Comparison of ENCODE assay signal across 20 cellular contexts in genomic region chr5:134456825-134457224, GRCh38. TPM values are rescaled to one million over a fixed set of nuclear protein-coding genes. Genes with fewer than 3 reads are reported as not detected.
DNase-seq lines count a peak whose midpoint lies in the region; ATAC-seq, FAIRE-seq and TF ChIP-seq lines count a peak whose summit lies in the region.
"Had no signal": no experiment of that assay in that cellular context is flagged by ENCODE, and none has a peak within 500 bp of the region (broad histone marks: within the 10 kb centered on the region; RNA-seq: fewer than 3 reads in every experiment).

No MANE protein-coding gene starts in this region.

- no peak overlapping the region for H3K23ac ChIP-seq in H1 (ENCODE audit: insufficient read length)

- no peak overlapping the region for H2BK15ac ChIP-seq in H1 (ENCODE audit: low read length)

- H3K4me3 ChIP-seq in HepG2 (replicated peaks in 1 of 3; ENCODE audit: insufficient read depth in 1 of 3, low read depth in 2 of 3, low read length in 3 of 3) (no peak overlapping the region), right lobe of liver (no peak overlapping the region), H1 (ENCODE audit: extremely low read depth in 1 of 4, insufficient read depth in 2 of 4, low read depth in 3 of 4, low read length in 4 of 4) (no peak overlapping the region), brain microvascular endothelial cell (ENCODE audit: low read depth, low read length) (no peak overlapping the region)
- H3K4me3 ChIP-seq: A549; BLaER1 treated with 17β-estradiol and CSF1 and Interleukin-3, amounts not matched to agents 10 nM and 100 nM had no signal

- H3K27me3 ChIP-seq in HepG2 (ENCODE audit: control insufficient read depth in 1 of 2, insufficient read depth in 2 of 2, low read length in 2 of 2) (peaks cover 1 to 17% of the 10 kb centered on the region in 2 experiments; a peak in 2 of 5 replicates), right lobe of liver (no peaks in the 10 kb centered on the region), H1 (replicated peaks in 1 of 4; ENCODE audit: control insufficient read depth in 3 of 4, extremely low read depth in 1 of 4, insufficient read depth in 3 of 4, low read length in 3 of 4) (no peaks in the 10 kb centered on the region), brain microvascular endothelial cell (replicated peaks) (no peaks in the 10 kb centered on the region)
- H3K27me3 ChIP-seq: BLaER1 treated with 17β-estradiol and CSF1 and Interleukin-3, amounts not matched to agents 10 nM and 100 nM had no signal

- H3K56ac ChIP-seq in H1 (replicated peaks; ENCODE audit: insufficient read length, low read depth, low read length): no peak overlapping the region

- H2BK12ac ChIP-seq in H1 (ENCODE audit: low read depth, low read length): no peak overlapping the region

- intact Hi-C loops in HepG2 (cut with micrococcal nuclease; ENCODE audit: unreplicated experiment) (no loop called here), right lobe of liver (cut with DNase I) (no loop called here)

- 0% methylated on average over 4 of the region's 4 CpGs for WGBS in HepG2 (ENCODE audit: low lambda C conversion rate)
- WGBS in right lobe of liver (ENCODE audit: insufficient coverage, low coverage, low lambda C conversion rate, missing lambda C conversion rate): 64% methylated on average over 4 of the region's 4 CpGs
- WGBS in H1 (ENCODE audit: extremely low coverage in 1 of 2, insufficient coverage in 1 of 2, insufficient read length in 1 of 2, insufficient replicate concordance in 2 of 2, low coverage in 1 of 2, low lambda C conversion rate in 2 of 2, missing lambda C conversion rate in 1 of 2), 2 experiments: 59% methylated on average over 4 of the region's 4 CpGs; no CpG with 5 or more reads in 1 of the 2 experiments

- H3K79me2 ChIP-seq in HepG2 (ENCODE audit: insufficient read depth, low read length): no peaks in the 10 kb centered on the region
- no peaks in the 10 kb centered on the region for H3K79me2 ChIP-seq in H1 (ENCODE audit: control insufficient read depth in 1 of 2, insufficient read depth in 2 of 2, low read length in 2 of 2)

- H3K27ac ChIP-seq in HepG2 (ENCODE audit: extremely low read length, insufficient read depth, low read length) (no peak overlapping the region), right lobe of liver (no peak overlapping the region), H1 (ENCODE audit: low read depth, low read length) (no peak overlapping the region), brain microvascular endothelial cell (no peak overlapping the region)
- H3K27ac ChIP-seq: 22Rv1; A549; BLaER1 treated with 17β-estradiol and CSF1 and Interleukin-3, amounts not matched to agents 10 nM and 100 nM; C4-2B had no signal

- no peak for DNase-seq in HepG2 (ENCODE audit: low spot score)
- no peak for DNase-seq in right lobe of liver
- no peak for DNase-seq in H1 (ENCODE audit: low read depth in 1 of 2, low spot score in 2 of 2)
- DNase-seq in cerebellum (ENCODE audit: low spot score): no peak
- no peak for DNase-seq in brain microvascular endothelial cell
- DNase-seq: AML-193; Caco-2; Calu3; CD4-positive, alpha-beta T cell; CD8-positive, alpha-beta T cell; DMS79 treated with DMSO at 0.1 percent for 48 hours; GF-D8 had no signal

- TF ChIP-seq CTCF in HepG2 (CRISPR knock-in tag; IDR thresholded peaks at IDR 0.05): no peak
- no peak for TF ChIP-seq CTCF in right lobe of liver (IDR thresholded peaks at IDR 0.05)
- no peak for TF ChIP-seq CTCF in H1 (IDR thresholded peaks at IDR 0.05; ENCODE audit: control extremely low read depth in 1 of 3, insufficient read depth in 1 of 3, low read depth in 1 of 3, low read length in 3 of 3)
- TF ChIP-seq CTCF in brain microvascular endothelial cell (IDR thresholded peaks at IDR 0.05; ENCODE audit: low read depth, low read length, missing control alignments): no peak

- peak overlapping the region; percentile 53 for H3K4ac ChIP-seq in H1 (replicated peaks; ENCODE audit: insufficient read length, low read depth, low read length)

- no peak for TF ChIP-seq POLR2A in HepG2 (IDR thresholded peaks at IDR 0.05; ENCODE audit: insufficient read depth in 1 of 2, low read depth in 2 of 2, low read length in 2 of 2)
- no peak for TF ChIP-seq POLR2A in right lobe of liver (IDR thresholded peaks at IDR 0.05)
- TF ChIP-seq POLR2A in H1 (IDR thresholded peaks at IDR 0.05; ENCODE audit: control extremely low read depth in 1 of 2, low read depth in 2 of 2, low read length in 2 of 2): no peak

- in situ Hi-C loops in HepG2 (cut with HindIII; ENCODE audit: extremely low pct_ligation_motif_present, low pct_unique_long_range_greater_than_20kb): no loop called here
- in situ Hi-C loops in brain microvascular endothelial cell (cut with HindIII; ENCODE audit: low pct_ligation_motif_present, low sequenced_read_pairs): no loop called here

- CTCF ChIA-PET in HepG2 (lab: Yijun Ruan, JAX; ENCODE audit: low intra/inter-chr PET ratio, low total read pairs) (no interaction called here), H1 (lab: Charles Lee; ENCODE audit: partially characterized antibody) (interaction anchor here (0.7 to 3.9 kb wide), 4 partner anchors 8 to 71 kb away, joined by 3 to 19 read pairs (median 6); partner anchors contain the start of gene CDKN2AIPNL)

- H3K9ac ChIP-seq in HepG2 (ENCODE audit: insufficient read depth, low read depth, low read length): no peak overlapping the region
- no peak overlapping the region for H3K9ac ChIP-seq in H1 (replicated peaks in 1 of 4; ENCODE audit: extremely low read depth in 1 of 4, low read depth in 3 of 4, low read length in 3 of 4)
- H3K9ac ChIP-seq: BLaER1 treated with 17β-estradiol and CSF1 and Interleukin-3, amounts not matched to agents 10 nM and 100 nM had no signal

- H4K91ac ChIP-seq in H1 (replicated peaks; ENCODE audit: insufficient read length, low read length): no peak overlapping the region

- H2BK120ac ChIP-seq in H1 (replicated peaks; ENCODE audit: low read depth, low read length): no peak overlapping the region

- H2AFZ ChIP-seq in HepG2 (ENCODE audit: low read length) (no peak overlapping the region), H1 (ENCODE audit: low read length) (no peak overlapping the region)

- no peak overlapping the region for H4K8ac ChIP-seq in H1 (ENCODE audit: extremely low read depth, insufficient read depth, low read length)

- POLR2A ChIA-PET in HepG2 (lab: Yijun Ruan, JAX): interaction anchor here (3.2 kb wide), 1 partner anchor 9 kb away, joined by 9 read pairs; no protein-coding TSS in a partner anchor
- POLR2A ChIA-PET in H1 (lab: Charles Lee; ENCODE audit: partially characterized antibody): interaction anchor here (0.6 to 1.7 kb wide), 5 partner anchors 10 to 81 kb away, joined by 3 to 7 read pairs (median 3); no protein-coding TSS in a partner anchor

- no peak for TF ChIP-seq RAD21 in HepG2 (CRISPR knock-in tag; IDR thresholded peaks at IDR 0.05)
- TF ChIP-seq RAD21 in H1 (IDR thresholded peaks at IDR 0.05 in 1 of 2, conservative IDR thresholded peaks at IDR 0.05 in 1 of 2; ENCODE audit: low read depth in 2 of 2, low read length in 2 of 2): no peak

- ATAC-seq in HepG2 (no peak), right lobe of liver (no peak)
- ATAC-seq: CD8-positive, alpha-beta T cell had no signal

- peaks cover 18% of the 10 kb centered on the region for H3K4me1 ChIP-seq in HepG2 (ENCODE audit: insufficient read depth, low read length)
- no peaks in the 10 kb centered on the region for H3K4me1 ChIP-seq in right lobe of liver
- peaks cover 0 to 4% (median 0%) of the 10 kb centered on the region in 4 experiments; a peak in 1 of 7 replicates for H3K4me1 ChIP-seq in H1 (replicated peaks in 1 of 4; ENCODE audit: control insufficient read depth in 3 of 4, insufficient read depth in 4 of 4, low read length in 3 of 4)

- H3K9me3 ChIP-seq in HepG2 (ENCODE audit: low read length) (no peaks in the 10 kb centered on the region), right lobe of liver (no peaks in the 10 kb centered on the region), H1 (ENCODE audit: insufficient read depth in 2 of 2, low read depth in 1 of 2, low read length in 1 of 2) (no peaks in the 10 kb centered on the region)
- H3K9me3 ChIP-seq: A549; BLaER1 treated with 17β-estradiol and CSF1 and Interleukin-3, amounts not matched to agents 10 nM and 100 nM; Caco-2 had no signal

- H3K4me2 ChIP-seq in HepG2 (ENCODE audit: low read depth, low read length) (no peak overlapping the region), H1 (ENCODE audit: insufficient read depth in 1 of 2, low read depth in 2 of 2, low read length in 2 of 2) (no peak overlapping the region)
- H3K4me2 ChIP-seq: A549; BLaER1 treated with 17β-estradiol and CSF1 and Interleukin-3, amounts not matched to agents 10 nM and 100 nM had no signal

- BruUV-seq in HepG2 (replicated peaks; lab: Mats Ljungman, UMichigan): no TSS peak

- no peak for TF ChIP-seq EP300 in HepG2 (IDR thresholded peaks at IDR 0.05; ENCODE audit: low read depth in 2 of 2, low read length in 2 of 2)
- TF ChIP-seq EP300 in HepG2 (CRISPR knock-in tag; IDR thresholded peaks at IDR 0.05; ENCODE audit: borderline replicate concordance): no peak
- TF ChIP-seq EP300 in H1 (IDR thresholded peaks at IDR 0.05; ENCODE audit: borderline replicate concordance in 1 of 2, low read depth in 2 of 2, low read length in 2 of 2): no peak

- no peak overlapping the region for H2AK5ac ChIP-seq in H1 (ENCODE audit: low read depth, low read length)

- H3K36me3 ChIP-seq in HepG2 (replicated peaks in 1 of 2; ENCODE audit: control insufficient read depth in 1 of 2, insufficient read depth in 2 of 2, low read length in 2 of 2): no peaks in the 10 kb centered on the region
- H3K36me3 ChIP-seq in right lobe of liver: no peaks in the 10 kb centered on the region
- H3K36me3 ChIP-seq in H1 (ENCODE audit: control insufficient read depth in 2 of 4, insufficient read depth in 4 of 4, low read length in 3 of 4): no peaks in the 10 kb centered on the region
- no peaks in the 10 kb centered on the region for H3K36me3 ChIP-seq in brain microvascular endothelial cell (replicated peaks)
- H3K36me3 ChIP-seq: BLaER1 treated with 17β-estradiol and CSF1 and Interleukin-3, amounts not matched to agents 10 nM and 100 nM had no signal

- no peak overlapping the region for H3K14ac ChIP-seq in H1 (ENCODE audit: insufficient read length)

- no peaks in the 10 kb centered on the region for H3K23me2 ChIP-seq in H1 (ENCODE audit: low read depth, low read length)

- no peak overlapping the region for H3K18ac ChIP-seq in H1 (ENCODE audit: extremely low read depth, low read length)

- FAIRE-seq in HepG2 (lab: Jason Lieb, UNC): no peak
- no peak for FAIRE-seq in H1 (lab: Jason Lieb, UNC)
- FAIRE-seq: A549, D721Med, G401.6, GM12891, GM19239 had no signal

- H2BK5ac ChIP-seq in H1 (ENCODE audit: low read depth, low read length): no peak overlapping the region

- no peak overlapping the region for H4K5ac ChIP-seq in H1 (ENCODE audit: insufficient read length, low read depth, low read length)

- no peaks in the 10 kb centered on the region for H4K20me1 ChIP-seq in HepG2 (ENCODE audit: insufficient read depth, low read length)
- H4K20me1 ChIP-seq in H1 (replicated peaks in 1 of 2; ENCODE audit: control insufficient read depth in 1 of 2, insufficient read depth in 2 of 2, low read length in 2 of 2): no peaks in the 10 kb centered on the region
- H4K20me1 ChIP-seq: BLaER1 treated with 17β-estradiol and CSF1 and Interleukin-3, amounts not matched to agents 10 nM and 100 nM had no signal

- no peak overlapping the region for H2BK20ac ChIP-seq in H1 (ENCODE audit: low read length)

- H3K79me1 ChIP-seq in H1 (ENCODE audit: low read depth, low read length): no peaks in the 10 kb centered on the region

RNA-seq across cellular contexts. Expression of gene CDKN2AIPNL, which starts 45.1 kb away (rescaled TPM):
- total RNA-seq in HepG2 (2016; rRNA removed; fragmentation: Illumina TruSeq; extraction: Trizol) (46.5 and 51.2 TPM in 2 replicates), right lobe of liver (10 to 100 TPM in 2 of 6 experiments, 1 to 10 TPM in 4; 5.1 to 10.8 (median 7.8) TPM), cerebellum (26.9 TPM)
- 43.9 and 45.2 TPM in 2 replicates for total RNA-seq in HepG2 (2016; cell fraction: cytosol; rRNA removed; fragmentation: Illumina TruSeq; extraction: Trizol; ENCODE audit: low read depth)
- total RNA-seq in HepG2 (2016; cell fraction: insoluble cytoplasmic fraction; rRNA removed; fragmentation: Illumina TruSeq; extraction: Trizol): 51.0 and 57.6 TPM in 2 replicates
- 82.5 and 85.3 TPM in 2 replicates for total RNA-seq in HepG2 (2016; cell fraction: membrane; rRNA removed; fragmentation: Illumina TruSeq; extraction: Trizol)
- 16.1 and 18.5 TPM in 2 replicates for total RNA-seq in HepG2 (2016; cell fraction: nucleus; rRNA removed; fragmentation: Illumina TruSeq; extraction: Trizol)
- polyA plus RNA-seq in HepG2 (2011; rRNA removed) (13.5 and 17.4 TPM in 2 replicates), H1 (2011; rRNA removed) (31.2 and 40.0 TPM in 2 replicates)
- 15.3 and 17.9 TPM in 2 replicates for polyA plus RNA-seq in HepG2 (2011; cell fraction: cytosol; rRNA removed)
- 3.4 and 4.0 TPM in 2 replicates for polyA plus RNA-seq in HepG2 (2011; cell fraction: nucleus; rRNA removed)
- polyA plus RNA-seq in HepG2 (2012): 16.4 and 22.9 TPM in 2 replicates
- polyA plus RNA-seq in HepG2 (2016; cell fraction: cytosol; fragmentation: Illumina TruSeq; extraction: Trizol; ENCODE audit: low read depth): 45.6 and 53.1 TPM in 2 replicates
- 52.5 and 57.0 TPM in 2 replicates for polyA plus RNA-seq in HepG2 (2016; cell fraction: insoluble cytoplasmic fraction; fragmentation: Illumina TruSeq; extraction: Trizol; ENCODE audit: low read depth)
- polyA plus RNA-seq in HepG2 (2016; cell fraction: membrane; fragmentation: Illumina TruSeq; extraction: Trizol; ENCODE audit: low read depth): 72.1 and 73.9 TPM in 2 replicates
- 25.5 and 28.1 TPM in 2 replicates for polyA plus RNA-seq in HepG2 (2016; cell fraction: nucleus; fragmentation: Illumina TruSeq; extraction: Trizol; ENCODE audit: insufficient read depth, low read depth)
- 7.8 TPM in 2 replicates for polyA minus RNA-seq in HepG2 (2011; rRNA and poly(A)+ RNA removed; ENCODE audit: low replicate concordance)
- polyA minus RNA-seq in HepG2 (2011; cell fraction: cytosol; rRNA and poly(A)+ RNA removed): 5.6 and 10.3 TPM in 2 replicates
- polyA minus RNA-seq in HepG2 (2011; cell fraction: nucleus; rRNA and poly(A)+ RNA removed): 5.3 and 6.8 TPM in 2 replicates
- total RNA-seq in H1 (2021; fragmentation: NEBNext Ultra II Directional; extraction: Animal tissue kit (Norgen Biotek cat#: 25700)): 54.3 and 56.3 TPM in 2 replicates
- polyA plus RNA-seq in H1 (2011; cell fraction: cytosol; rRNA removed): 44.5 TPM
- 9.6 TPM for polyA plus RNA-seq in H1 (2011; cell fraction: nucleus; rRNA removed)
- 34.7 to 41.9 TPM (median 39.4 TPM) in 4 replicates for polyA plus RNA-seq in H1 (2012, experiment 1 of 2)
- polyA plus RNA-seq in H1 (2012, experiment 2 of 2): 59.9 TPM
- polyA plus RNA-seq in H1 (2013, experiment 1 of 2): 50.3 TPM
- 51.4 TPM for polyA plus RNA-seq in H1 (2013, experiment 2 of 2)
- polyA minus RNA-seq in H1 (2011; rRNA and poly(A)+ RNA removed): 10.6 and 11.7 TPM in 2 replicates
- 16.8 TPM for polyA minus RNA-seq in H1 (2011; cell fraction: cytosol; rRNA and poly(A)+ RNA removed)
- 16.6 TPM for polyA minus RNA-seq in H1 (2011; cell fraction: nucleus; rRNA and poly(A)+ RNA removed)
